In the genomic region with DNA sequence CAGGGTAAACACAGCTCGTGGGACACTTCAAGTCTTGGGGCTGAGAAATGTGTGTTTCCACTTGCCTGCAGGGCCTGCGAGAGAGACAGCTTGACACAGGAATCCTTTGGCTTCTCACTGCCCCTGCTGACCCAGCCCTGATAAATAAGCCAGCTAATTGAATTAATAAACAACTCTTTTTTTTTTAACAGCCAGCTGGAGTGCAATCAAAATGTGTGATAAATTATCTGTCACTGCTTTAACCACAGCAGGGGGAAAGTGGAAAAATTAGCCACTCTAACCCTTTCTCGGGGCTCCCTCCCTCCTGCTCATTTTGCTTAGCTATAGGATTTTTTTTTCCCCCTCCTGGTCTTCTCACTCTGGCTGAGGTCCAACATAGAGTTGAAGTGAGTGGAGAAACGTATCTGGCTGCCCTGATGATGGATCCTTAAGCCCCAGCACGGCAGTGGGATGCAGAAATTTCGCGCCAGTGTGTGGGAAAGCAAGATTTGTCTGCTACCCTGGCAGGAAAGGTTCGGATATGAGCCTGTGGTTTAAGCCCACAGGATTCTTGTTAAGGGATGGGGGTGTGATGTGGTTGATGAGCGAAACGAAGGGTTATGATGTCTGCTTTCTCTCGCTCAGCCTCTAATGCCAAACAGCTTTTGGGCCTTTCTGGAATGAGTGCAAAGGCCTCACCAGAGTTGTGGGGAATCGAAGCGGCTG, we compare ENCODE assay signal across 11 cellular contexts.
DNase-seq lines count a peak whose midpoint lies in the region; ATAC-seq and TF ChIP-seq lines count a peak whose summit lies in the region.
"Had no signal": no experiment of that assay in that cellular context is flagged by ENCODE, and none has a peak within 500 bp of the region (broad histone marks: within the 10 kb centered on the region; RNA-seq: fewer than 3 reads in every experiment).

No MANE protein-coding gene starts in this region.

- H3K4me3 ChIP-seq in AG04449 (ENCODE audit: low read depth, low read length), result no peak overlapping the region
- H3K4me3 ChIP-seq: Peyer's patch had no signal

- H3K27me3 ChIP-seq in layer of hippocampus (ENCODE audit: control insufficient read depth, insufficient read depth, low read length), result no peaks in the 10 kb centered on the region
- H3K27me3 ChIP-seq: Peyer's patch had no signal

- peak overlapping the region; percentile 58 for H3K27ac ChIP-seq in layer of hippocampus (ENCODE audit: low read depth, low read length)
- H3K27ac ChIP-seq: Peyer's patch had no signal

- DNase-seq in AG04449 (ENCODE audit: low read depth, low spot score) (peak; percentile 29), HEK293T (ENCODE audit: extremely low spot score) (peak; percentile 16), RPMI8226 (peak; percentile 11), activated gamma-delta T cell treated with Interleukin-2 at 50 U/mL for 16 hours (no peak), ecto neural progenitor cell (ENCODE audit: low spot score) (no peak), SHP77 treated with DMSO at 0.1 percent for 48 hours (lab: John Stamatoyannopoulos, UW) (no peak)
- DNase-seq: CD4-positive, CD25-positive, alpha-beta regulatory T cell; Peyer's patch had no signal

- no peak for TF ChIP-seq CTCF in AG04449 (IDR thresholded peaks at IDR 0.05; ENCODE audit: insufficient read depth, low read length, missing control alignments)

- ATAC-seq in GM18511 (IDR thresholded peaks at IDR 0.05; ENCODE audit: unreplicated experiment), result no peak
- ATAC-seq: esophagus mucosa had no signal

- POLR2A ChIA-PET in AG04449 (lab: Yijun Ruan, JAX), result no interaction called here
- POLR2A ChIA-PET in HEK293T (lab: Yijun Ruan, JAX), result no interaction called here

- CTCF ChIA-PET in AG04449 (lab: Yijun Ruan, JAX), result interaction anchor here (0.9 kb wide), 1 partner anchor 23 kb away, joined by 3 read pairs; no protein-coding TSS in a partner anchor
- CTCF ChIA-PET in HEK293T (lab: Yijun Ruan, JAX), result interaction anchor here (1.0 kb wide), 1 partner anchor 70 kb away, joined by 3 read pairs; no protein-coding TSS in a partner anchor

TF ChIP-seq in HEK293T, 16 proteins besides CTCF, POLR2A, EP300 and RAD21:
- no peak for TF ChIP-seq TARDBP (IDR thresholded peaks at IDR 0.05)
- peak; percentile 34; the same call in 1 of the 2 replicates for TF ChIP-seq ZNF384 (IDR thresholded peaks at IDR 0.05)
- no peak for TF ChIP-seq BHLHE40 (IDR thresholded peaks at IDR 0.05; ENCODE audit: borderline replicate concordance)
- peak; percentile 59 for TF ChIP-seq PKNOX1 (IDR thresholded peaks at IDR 0.05)
- no peak for TF ChIP-seq LEF1 (IDR thresholded peaks at IDR 0.05; ENCODE audit: borderline replicate concordance)
- TF ChIP-seq SP1 (IDR thresholded peaks at IDR 0.05), result no peak
- no peak for TF ChIP-seq CTBP1 (IDR thresholded peaks at IDR 0.05; ENCODE audit: borderline replicate concordance)
TF ChIP-seq in HEK293T: peak in this region for 2.

Comparison
In these comparisons a context has a peak if more than half of its experiments do, and no peak if none do; other contexts are left out.
1. DNase-seq: peak in AG04449 (single experiment), HEK293T (single experiment) and RPMI8226 (single experiment); none in activated gamma-delta T cell treated with Interleukin-2 at 50 U/mL for 16 hours (single experiment), ecto neural progenitor cell (single experiment) and SHP77 treated with DMSO at 0.1 percent for 48 hours (single experiment).